In the genomic region with DNA sequence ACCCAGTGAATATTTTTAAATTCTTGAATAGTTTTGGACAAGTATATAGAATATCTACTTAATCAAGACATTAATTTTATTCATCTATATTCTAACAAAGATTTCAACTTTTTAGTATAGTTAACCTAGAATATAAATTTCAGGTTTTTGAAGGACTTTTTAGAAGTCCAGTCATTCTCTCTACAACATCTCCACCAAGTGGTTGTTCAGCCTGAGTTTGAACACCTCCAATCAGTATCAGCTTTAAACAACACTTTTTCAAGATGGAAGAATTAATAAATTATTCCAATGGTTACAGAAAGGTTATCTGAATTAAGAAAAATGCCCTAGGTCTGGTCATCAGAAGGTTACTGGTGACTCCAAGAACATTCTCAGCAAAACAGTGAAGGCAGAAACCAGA, we compare ENCODE assay signal across 1 cellular context.
TF ChIP-seq lines count a peak whose summit lies in the region.

No MANE protein-coding gene starts in this region.

TF ChIP-seq in GM23338, 12 proteins besides CTCF, POLR2A, EP300 and RAD21 (continued from another document):
- TF ChIP-seq, protein P1, sequence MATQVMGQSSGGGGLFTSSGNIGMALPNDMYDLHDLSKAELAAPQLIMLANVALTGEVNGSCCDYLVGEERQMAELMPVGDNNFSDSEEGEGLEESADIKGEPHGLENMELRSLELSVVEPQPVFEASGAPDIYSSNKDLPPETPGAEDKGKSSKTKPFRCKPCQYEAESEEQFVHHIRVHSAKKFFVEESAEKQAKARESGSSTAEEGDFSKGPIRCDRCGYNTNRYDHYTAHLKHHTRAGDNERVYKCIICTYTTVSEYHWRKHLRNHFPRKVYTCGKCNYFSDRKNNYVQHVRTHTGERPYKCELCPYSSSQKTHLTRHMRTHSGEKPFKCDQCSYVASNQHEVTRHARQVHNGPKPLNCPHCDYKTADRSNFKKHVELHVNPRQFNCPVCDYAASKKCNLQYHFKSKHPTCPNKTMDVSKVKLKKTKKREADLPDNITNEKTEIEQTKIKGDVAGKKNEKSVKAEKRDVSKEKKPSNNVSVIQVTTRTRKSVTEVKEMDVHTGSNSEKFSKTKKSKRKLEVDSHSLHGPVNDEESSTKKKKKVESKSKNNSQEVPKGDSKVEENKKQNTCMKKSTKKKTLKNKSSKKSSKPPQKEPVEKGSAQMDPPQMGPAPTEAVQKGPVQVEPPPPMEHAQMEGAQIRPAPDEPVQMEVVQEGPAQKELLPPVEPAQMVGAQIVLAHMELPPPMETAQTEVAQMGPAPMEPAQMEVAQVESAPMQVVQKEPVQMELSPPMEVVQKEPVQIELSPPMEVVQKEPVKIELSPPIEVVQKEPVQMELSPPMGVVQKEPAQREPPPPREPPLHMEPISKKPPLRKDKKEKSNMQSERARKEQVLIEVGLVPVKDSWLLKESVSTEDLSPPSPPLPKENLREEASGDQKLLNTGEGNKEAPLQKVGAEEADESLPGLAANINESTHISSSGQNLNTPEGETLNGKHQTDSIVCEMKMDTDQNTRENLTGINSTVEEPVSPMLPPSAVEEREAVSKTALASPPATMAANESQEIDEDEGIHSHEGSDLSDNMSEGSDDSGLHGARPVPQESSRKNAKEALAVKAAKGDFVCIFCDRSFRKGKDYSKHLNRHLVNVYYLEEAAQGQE (IDR thresholded peaks at IDR 0.05; ENCODE audit: unreplicated experiment): no peak
- TF ChIP-seq ZNF331 (CRISPR knock-in tag; IDR thresholded peaks at IDR 0.05; ENCODE audit: low read depth) (no peak), POLR2AphosphoS5 (IDR thresholded peaks at IDR 0.05; ENCODE audit: low read depth) (no peak), STAT1 (IDR thresholded peaks at IDR 0.05; ENCODE audit: unreplicated experiment) (no peak), NANOG (IDR thresholded peaks at IDR 0.05; ENCODE audit: borderline replicate concordance) (no peak)
